Comparison of ENCODE assay signal across 18 cellular contexts in the genomic region with DNA sequence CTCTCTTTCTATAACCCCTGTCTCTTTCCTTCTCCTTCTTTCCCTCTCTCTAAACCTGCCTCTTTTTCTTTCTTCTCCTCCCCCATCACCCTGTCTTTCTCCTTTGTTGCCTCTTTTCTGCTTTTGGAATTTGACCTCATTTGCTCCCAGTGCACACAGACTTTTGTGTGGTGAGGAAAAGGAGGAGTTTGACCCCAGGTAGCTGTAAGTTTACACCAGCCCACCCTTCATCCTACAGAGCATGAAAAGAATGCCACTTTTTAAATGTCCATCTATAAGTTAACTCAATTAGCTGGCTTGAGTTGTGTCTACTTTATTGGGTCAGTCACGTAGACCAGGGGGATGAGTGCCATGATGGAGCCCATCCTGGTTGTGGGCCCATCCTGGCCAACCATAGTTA.
A peak's percentile ranks its signal among the peaks of the same experiment; 100 is the strongest.
DNase-seq lines count a peak whose midpoint lies in the region; ATAC-seq and TF ChIP-seq lines count a peak whose summit lies in the region.
"Had no signal": no experiment of that assay in that cellular context is flagged by ENCODE, and none has a peak within 500 bp of the region (broad histone marks: within the 10 kb centered on the region; RNA-seq: fewer than 3 reads in every experiment).

No MANE protein-coding gene starts in this region.

- H3K23ac ChIP-seq in H9 (ENCODE audit: insufficient read length, low read depth, low read length) = no peak overlapping the region

- no peaks in the 10 kb centered on the region for H4K20me1 ChIP-seq in H9 (ENCODE audit: control insufficient read depth, insufficient read depth, insufficient read length)
- H4K20me1 ChIP-seq in KMS-11 (ENCODE audit: insufficient read depth) = no peaks in the 10 kb centered on the region
- no peaks in the 10 kb centered on the region for H4K20me1 ChIP-seq in hepatocyte (ENCODE audit: insufficient read depth, poor library complexity, severe bottlenecking)

- H3K79me2 ChIP-seq in H9 (ENCODE audit: insufficient read depth, low read length) = no peaks in the 10 kb centered on the region
- no peaks in the 10 kb centered on the region for H3K79me2 ChIP-seq in KMS-11 (ENCODE audit: insufficient read depth, low read depth)
- no peaks in the 10 kb centered on the region for H3K79me2 ChIP-seq in hepatocyte

- H3K4me3 ChIP-seq in KMS-11 (IDR thresholded peaks at IDR 0.05; ENCODE audit: insufficient read depth, low read depth, low read length) (no peak overlapping the region), hepatocyte (no peak overlapping the region)
- H3K4me3 ChIP-seq: cardiac muscle cell, GM12878, heart right ventricle had no signal

- H2BK5ac ChIP-seq in H9 (ENCODE audit: insufficient read length, low read length) = no peak overlapping the region

- H2BK12ac ChIP-seq in H9 (ENCODE audit: insufficient read length, low read depth, low read length) = no peak overlapping the region

- no peaks in the 10 kb centered on the region for H3K23me2 ChIP-seq in H9 (ENCODE audit: insufficient read length, low read depth, low read length, poor library complexity, severe bottlenecking)

- H2AFZ ChIP-seq in H9 (ENCODE audit: low read length) = no peak overlapping the region
- H2AFZ ChIP-seq in KMS-11 (ENCODE audit: low read depth) = no peak overlapping the region
- H2AFZ ChIP-seq in hepatocyte = no peak overlapping the region

- no peaks in the 10 kb centered on the region for H3K9me2 ChIP-seq in hepatocyte (replicated peaks; ENCODE audit: insufficient read depth)

- no peak for ATAC-seq in stimulated activated memory B cell treated with anti-CD40 and anti-IgM and Interleukin-4, amounts not matched to agents 10 μg/mL and 1 μg/mL and 100 μg/mL, for 72 hours
- no peak for ATAC-seq in GM18907 (IDR thresholded peaks at IDR 0.05; ENCODE audit: unreplicated experiment)
- ATAC-seq: GM12878, heart right ventricle had no signal

- no peak overlapping the region for H2BK120ac ChIP-seq in H9 (ENCODE audit: low read depth, low read length, poor library complexity, severe bottlenecking)

- H2BK20ac ChIP-seq in H9 (ENCODE audit: low read depth, low read length, poor library complexity, severe bottlenecking) = no peak overlapping the region

- H3K36me3 ChIP-seq in KMS-11 (ENCODE audit: insufficient read depth) = no peaks in the 10 kb centered on the region
- H3K36me3 ChIP-seq in hepatocyte (replicated peaks; ENCODE audit: insufficient read depth, low read depth) = no peaks in the 10 kb centered on the region
- H3K36me3 ChIP-seq: cardiac muscle cell, heart right ventricle, WERI-Rb-1 had no signal

- H3K27ac ChIP-seq in H9 (ENCODE audit: insufficient read length, low read depth, low read length) (no peak overlapping the region), KMS-11 (peak overlapping the region; percentile 98; the same call in 1 of the 2 replicates), hepatocyte (peak overlapping the region; percentile 43)
- H3K27ac ChIP-seq: cardiac muscle cell, WERI-Rb-1 had no signal

- H3K27me3 Mint-ChIP-seq in H9 (ENCODE audit: low read depth) = no peaks in the 10 kb centered on the region; the same call in 1 of the 2 replicates
- no peaks in the 10 kb centered on the region for H3K27me3 Mint-ChIP-seq in stimulated activated memory B cell treated with anti-CD40 and anti-IgM and Interleukin-4, amounts not matched to agents 10 μg/mL and 1 μg/mL and 100 μg/mL, for 72 hours
- H3K27me3 Mint-ChIP-seq in glutamatergic neuron (ENCODE audit: unreplicated experiment) = no peaks in the 10 kb centered on the region
- H3K27me3 Mint-ChIP-seq: IgD-negative memory B cell had no signal

- H4K5ac ChIP-seq in H9 (ENCODE audit: insufficient read length, low read depth, low read length) = no peak overlapping the region

- H3K18ac ChIP-seq in H9 (ENCODE audit: insufficient read length, low read depth, low read length) = no peak overlapping the region

- H3K4me1 ChIP-seq in H9 (ENCODE audit: insufficient read depth, low read length) = no peaks in the 10 kb centered on the region; the same call in 1 of the 2 replicates
- peaks cover 97% of the 10 kb centered on the region for H3K4me1 ChIP-seq in KMS-11 (ENCODE audit: low read depth, poor library complexity, severe bottlenecking)
- peaks cover 21% of the 10 kb centered on the region for H3K4me1 ChIP-seq in hepatocyte (ENCODE audit: insufficient read depth)

- H3K36me3 Mint-ChIP-seq in H9 (ENCODE audit: insufficient read depth in 1 of 3, low read depth in 3 of 3) (0 out of 7 replicates have a peak, but pooled peaks cover 0 to 2% (median 0%) of the 10 kb centered on the region in 3 experiments), glutamatergic neuron (ENCODE audit: unreplicated experiment) (no peaks in the 10 kb centered on the region)
- peaks cover 19% of the 10 kb centered on the region for H3K36me3 Mint-ChIP-seq in stimulated activated memory B cell treated with anti-CD40 and anti-IgM and Interleukin-4, amounts not matched to agents 10 μg/mL and 1 μg/mL and 100 μg/mL, for 72 hours

- H3K9me3 ChIP-seq in H9 (ENCODE audit: control insufficient read depth, low read depth, low read length) (no peaks in the 10 kb centered on the region), hepatocyte (ENCODE audit: low read depth) (no peaks in the 10 kb centered on the region)
- H3K9me3 ChIP-seq: heart right ventricle had no signal

- H3K56ac ChIP-seq in H9 (ENCODE audit: insufficient read length, low read depth, low read length) = no peak overlapping the region

- H2BK15ac ChIP-seq in H9 (ENCODE audit: low read depth, low read length) = no peak overlapping the region

- H2AK5ac ChIP-seq in H9 (ENCODE audit: insufficient read length, low read length) = no peak overlapping the region

- TF ChIP-seq CTCF in H9 (conservative IDR thresholded peaks at IDR 0.05) (no peak), KMS-11 (conservative IDR thresholded peaks at IDR 0.05; ENCODE audit: low read depth, low read length) (no peak), hepatocyte (IDR thresholded peaks at IDR 0.05; ENCODE audit: poor library complexity) (no peak), glutamatergic neuron (IDR thresholded peaks at IDR 0.05; ENCODE audit: partially characterized antibody, unreplicated experiment) (no peak)

- H3K9me3 Mint-ChIP-seq in H9 (no peaks in the 10 kb centered on the region; a peak in 1 of 5 replicates), glutamatergic neuron (ENCODE audit: unreplicated experiment) (peaks cover 5% of the 10 kb centered on the region)
- no peaks in the 10 kb centered on the region for H3K9me3 Mint-ChIP-seq in stimulated activated memory B cell treated with anti-CD40 and anti-IgM and Interleukin-4, amounts not matched to agents 10 μg/mL and 1 μg/mL and 100 μg/mL, for 72 hours
- H3K9me3 Mint-ChIP-seq: IgD-negative memory B cell had no signal

- no peak overlapping the region for H4K8ac ChIP-seq in H9 (replicated peaks; ENCODE audit: insufficient read length, low read depth, low read length)

- no peak overlapping the region for H3K4me2 ChIP-seq in H9 (ENCODE audit: insufficient read depth, insufficient read length, low read length)
- H3K4me2 ChIP-seq in KMS-11 = peak overlapping the region; percentile 56
- H3K4me2 ChIP-seq in hepatocyte = no peak overlapping the region

- H3K4ac ChIP-seq in H9 (ENCODE audit: low read depth, low read length) = no peak overlapping the region

- no peak overlapping the region for H3K14ac ChIP-seq in H9 (ENCODE audit: insufficient read depth, low read length)

- DNase-seq in H9 (no peak), hepatocyte (ENCODE audit: low spot score) (no peak), UCSD-AML1 (lab: John Stamatoyannopoulos, UW; ENCODE audit: unreplicated experiment) (no peak), NCI-H1436 treated with DMSO at 0.1 percent for 48 hours (lab: John Stamatoyannopoulos, UW) (no peak), glutamatergic neuron (no peak)
- DNase-seq: GDM1; heart right ventricle; NCI-H187 treated with DMSO at 0.1 percent for 48 hours; NCI-H446; NK-92 treated with Interleukin-12 subunit alpha and Interleukin-12 subunit beta, amount 100 ng/mL, for 24 hours; stimulated activated CD4-positive, alpha-beta T cell treated with anti-CD3 and anti-CD28 coated beads, Interleukin-2, amount 100 ng/mL, for 24 hours; WERI-Rb-1 had no signal

- H3K27ac Mint-ChIP-seq in H9 (peak overlapping the region in 2 of 3 experiments; percentile 27 to 53; a peak in 3 of 7 replicates), glutamatergic neuron (ENCODE audit: unreplicated experiment) (no peak overlapping the region)
- H3K27ac Mint-ChIP-seq in stimulated activated memory B cell treated with anti-CD40 and anti-IgM and Interleukin-4, amounts not matched to agents 10 μg/mL and 1 μg/mL and 100 μg/mL, for 72 hours = peak overlapping the region; percentile 29

- H3K4me1 Mint-ChIP-seq in H9 (peaks cover 12 to 13% of the 10 kb centered on the region in 2 experiments), glutamatergic neuron (ENCODE audit: low read depth, unreplicated experiment) (peaks cover 30% of the 10 kb centered on the region)
- H3K4me1 Mint-ChIP-seq in stimulated activated memory B cell treated with anti-CD40 and anti-IgM and Interleukin-4, amounts not matched to agents 10 μg/mL and 1 μg/mL and 100 μg/mL, for 72 hours = peaks cover 20% of the 10 kb centered on the region

- no peak overlapping the region for H3T11ph ChIP-seq in H9 (ENCODE audit: low read length)

- no peaks in the 10 kb centered on the region for H3K79me1 ChIP-seq in H9 (ENCODE audit: insufficient read depth, low read depth, low read length, poor library complexity, severe bottlenecking)

- H3K9ac ChIP-seq in H9 (ENCODE audit: extremely low read depth, insufficient read length, low read length) (no peak overlapping the region), KMS-11 (no peak overlapping the region)

- H3K27me3 ChIP-seq in H9 (ENCODE audit: insufficient read depth, low read length) (no peaks in the 10 kb centered on the region), KMS-11 (ENCODE audit: insufficient read depth, low read depth) (no peaks in the 10 kb centered on the region), hepatocyte (no peaks in the 10 kb centered on the region)
- H3K27me3 ChIP-seq: cardiac muscle cell, heart right ventricle had no signal

- no CpG with 5 or more reads among the region's 1 CpG for WGBS in H9 (ENCODE audit: extremely low coverage, insufficient read length, low lambda C conversion rate)
- 100% methylated on average over 1 of the region's 1 CpG for WGBS in hepatocyte (ENCODE audit: low lambda C conversion rate, missing lambda C conversion rate)

- H3K4me3 Mint-ChIP-seq in H9 (no peak overlapping the region), glutamatergic neuron (ENCODE audit: unreplicated experiment) (no peak overlapping the region)
- no peak overlapping the region for H3K4me3 Mint-ChIP-seq in stimulated activated memory B cell treated with anti-CD40 and anti-IgM and Interleukin-4, amounts not matched to agents 10 μg/mL and 1 μg/mL and 100 μg/mL, for 72 hours
- H3K4me3 Mint-ChIP-seq: IgD-negative memory B cell had no signal

- no peak overlapping the region for H4K91ac ChIP-seq in H9 (ENCODE audit: insufficient read length, low read depth, low read length)
